In the genomic region with DNA sequence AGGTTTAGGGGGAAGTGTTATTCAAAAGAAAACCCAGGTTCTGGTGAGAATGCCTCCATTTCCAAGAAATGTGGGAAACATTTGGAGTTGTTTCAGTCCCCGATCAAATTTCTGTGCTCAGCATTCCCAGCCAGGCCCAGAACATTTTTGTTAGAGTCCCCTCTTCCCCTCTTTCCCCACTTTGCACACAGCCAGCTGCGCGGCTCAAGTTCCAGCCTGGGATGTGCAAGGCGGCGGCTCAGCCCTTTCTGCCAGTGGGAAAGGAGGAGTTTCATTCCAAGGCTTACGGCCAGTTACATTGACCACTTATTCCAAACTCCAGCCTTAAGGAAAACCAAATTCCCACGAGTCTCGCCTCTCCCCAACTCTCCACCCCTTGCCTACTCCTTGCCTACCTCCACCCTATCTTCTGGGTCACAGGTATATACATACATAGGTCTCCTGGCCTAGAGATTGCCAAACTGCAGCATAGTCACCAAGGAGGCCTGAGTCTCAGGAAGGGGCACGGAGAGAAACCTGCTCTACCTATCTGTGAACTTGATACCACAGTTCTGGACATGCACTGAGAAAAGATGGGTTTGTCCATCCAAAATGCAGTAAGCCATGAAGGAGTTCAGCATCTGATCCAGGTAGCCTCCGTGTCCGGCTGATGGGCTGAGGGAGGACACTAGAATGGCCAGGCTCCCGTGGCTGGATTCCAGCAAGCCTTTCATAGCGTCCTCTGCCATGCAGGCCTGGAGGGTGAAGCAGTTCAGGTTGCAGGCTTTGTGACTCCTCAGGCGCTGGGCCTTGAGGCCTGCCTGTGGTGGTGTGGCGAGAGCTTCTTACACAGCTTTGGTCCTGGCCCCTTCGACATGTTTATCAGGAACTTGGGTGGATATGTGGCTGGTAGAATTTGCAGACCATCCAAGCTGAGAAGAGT, we compare ENCODE assay signal across 14 cellular contexts.
DNase-seq lines count a peak whose midpoint lies in the region; ATAC-seq and TF ChIP-seq lines count a peak whose summit lies in the region.
"Had no signal": no experiment of that assay in that cellular context is flagged by ENCODE, and none has a peak within 500 bp of the region (broad histone marks: within the 10 kb centered on the region; RNA-seq: fewer than 3 reads in every experiment).

No MANE protein-coding gene starts in this region.

- H3K27ac ChIP-seq in muscle layer of colon (ENCODE audit: low read depth, low read length) (peak overlapping the region; percentile 73), thoracic aorta (peak overlapping the region; percentile 61 to 63)

- peak; percentile 65 for DNase-seq in LHCN-M2 (ENCODE audit: low read depth)
- DNase-seq in fibroblast of peridontal ligament (ENCODE audit: extremely low read depth), result peak; percentile 87
- no peak for DNase-seq in thoracic aorta (ENCODE audit: low spot score)
- no peak for DNase-seq in COR-L47 (lab: John Stamatoyannopoulos, UW)
- no peak for DNase-seq in NCI-H524 (lab: John Stamatoyannopoulos, UW)
- no peak for DNase-seq in stimulated activated naive CD4-positive, alpha-beta T cell (lab: John Stamatoyannopoulos, UW)
- DNase-seq: amniotic stem cell; CD4-positive, alpha-beta T cell; GOT3; KBM-7; NCI-H2107; T-helper 2 cell had no signal

- H3K36me3 ChIP-seq in muscle layer of colon (ENCODE audit: insufficient read depth, low read length) (no peaks in the 10 kb centered on the region), thoracic aorta (no peaks in the 10 kb centered on the region)

- TF ChIP-seq CTCF in thoracic aorta (IDR thresholded peaks at IDR 0.05), result no peak

- H3K9ac ChIP-seq in muscle layer of colon (ENCODE audit: low read length), result no peak overlapping the region

- H3K9me3 ChIP-seq in muscle layer of colon (ENCODE audit: low read length) (no peaks in the 10 kb centered on the region), thoracic aorta (no peaks in the 10 kb centered on the region)

- H3K4me3 ChIP-seq in muscle layer of colon (ENCODE audit: low read depth in 1 of 2, low read length in 2 of 2), result no peak overlapping the region
- H3K4me3 ChIP-seq in thoracic aorta, result no peak overlapping the region

- ATAC-seq in thoracic aorta (ENCODE audit: insufficient number of reproducible peaks, low FRiP score, low read depth) (no peak), HG02763 (IDR thresholded peaks at IDR 0.05; ENCODE audit: unreplicated experiment) (no peak)

- H3K27me3 ChIP-seq in muscle layer of colon (ENCODE audit: control insufficient read depth in 1 of 2, insufficient read depth in 2 of 2, low read length in 2 of 2) (no peaks in the 10 kb centered on the region), thoracic aorta (replicated peaks; ENCODE audit: insufficient read depth) (no peaks in the 10 kb centered on the region)

- H3K4me1 ChIP-seq in muscle layer of colon (ENCODE audit: insufficient read depth, low read length), result peaks cover 60% of the 10 kb centered on the region
- H3K4me1 ChIP-seq in thoracic aorta (ENCODE audit: control insufficient read depth in 1 of 2, low read depth in 2 of 2), result peaks cover 54 to 70% of the 10 kb centered on the region in 2 donors

Comparison
In these comparisons a context has a peak if more than half of its experiments do, and no peak if none do; other contexts are left out.
1. DNase-seq: peak in LHCN-M2 (single experiment) and fibroblast of peridontal ligament (single experiment); none in thoracic aorta (single experiment), COR-L47 (single experiment), NCI-H524 (0 of 2) and stimulated activated naive CD4-positive, alpha-beta T cell (0 of 6).